ENCODE assay signal across 1 cellular context in the genomic region with DNA sequence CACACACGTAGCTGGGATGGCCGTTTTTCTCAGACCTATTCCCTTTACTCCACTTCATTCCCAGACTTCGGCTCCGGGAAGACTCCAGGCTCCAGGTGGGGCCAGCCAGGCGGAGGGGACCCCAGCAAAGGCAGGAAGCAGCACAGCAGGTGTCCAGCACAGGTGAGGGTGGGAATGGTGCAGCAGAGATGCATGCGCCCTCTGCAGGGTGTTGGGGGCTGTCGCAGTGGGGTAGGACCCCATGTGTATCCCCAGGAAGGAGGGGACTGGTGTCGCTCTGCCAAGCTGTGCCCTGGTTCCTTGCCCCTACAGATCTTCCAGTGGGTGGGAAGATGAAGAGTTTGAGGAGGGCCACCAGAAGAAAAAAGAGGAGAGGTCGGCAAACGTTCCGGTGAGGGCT.
TF ChIP-seq lines count a peak whose summit lies in the region.

No MANE protein-coding gene starts in this region.

TF ChIP-seq in IMR-90, 13 proteins besides CTCF, POLR2A, EP300 and RAD21:
- TF ChIP-seq SMC3 (IDR thresholded peaks at IDR 0.05; ENCODE audit: low read depth, low read length): no peak
- TF ChIP-seq, protein P1, sequence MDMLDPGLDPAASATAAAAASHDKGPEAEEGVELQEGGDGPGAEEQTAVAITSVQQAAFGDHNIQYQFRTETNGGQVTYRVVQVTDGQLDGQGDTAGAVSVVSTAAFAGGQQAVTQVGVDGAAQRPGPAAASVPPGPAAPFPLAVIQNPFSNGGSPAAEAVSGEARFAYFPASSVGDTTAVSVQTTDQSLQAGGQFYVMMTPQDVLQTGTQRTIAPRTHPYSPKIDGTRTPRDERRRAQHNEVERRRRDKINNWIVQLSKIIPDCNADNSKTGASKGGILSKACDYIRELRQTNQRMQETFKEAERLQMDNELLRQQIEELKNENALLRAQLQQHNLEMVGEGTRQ (IDR thresholded peaks at IDR 0.05; ENCODE audit: low read depth, low read length): no peak
- no peak for TF ChIP-seq MAZ (IDR thresholded peaks at IDR 0.05; ENCODE audit: borderline replicate concordance, low read depth, low read length)
- TF ChIP-seq BHLHE40 (IDR thresholded peaks at IDR 0.05; ENCODE audit: low read depth, low read length): no peak
- no peak for TF ChIP-seq RFX5 (IDR thresholded peaks at IDR 0.05; ENCODE audit: low read depth, low read length)
- no peak for TF ChIP-seq CHD1 (IDR thresholded peaks at IDR 0.05; ENCODE audit: low read depth, low read length)
- TF ChIP-seq MAFK (IDR thresholded peaks at IDR 0.05; ENCODE audit: low read depth, low read length): no peak
- no peak for TF ChIP-seq NFE2L2 (IDR thresholded peaks at IDR 0.05; ENCODE audit: low read depth, low read length)
- TF ChIP-seq, protein P2, sequence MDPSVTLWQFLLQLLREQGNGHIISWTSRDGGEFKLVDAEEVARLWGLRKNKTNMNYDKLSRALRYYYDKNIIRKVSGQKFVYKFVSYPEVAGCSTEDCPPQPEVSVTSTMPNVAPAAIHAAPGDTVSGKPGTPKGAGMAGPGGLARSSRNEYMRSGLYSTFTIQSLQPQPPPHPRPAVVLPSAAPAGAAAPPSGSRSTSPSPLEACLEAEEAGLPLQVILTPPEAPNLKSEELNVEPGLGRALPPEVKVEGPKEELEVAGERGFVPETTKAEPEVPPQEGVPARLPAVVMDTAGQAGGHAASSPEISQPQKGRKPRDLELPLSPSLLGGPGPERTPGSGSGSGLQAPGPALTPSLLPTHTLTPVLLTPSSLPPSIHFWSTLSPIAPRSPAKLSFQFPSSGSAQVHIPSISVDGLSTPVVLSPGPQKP (IDR thresholded peaks at IDR 0.05; ENCODE audit: borderline replicate concordance, low read depth, low read length): no peak
- no peak for TF ChIP-seq FOS (IDR thresholded peaks at IDR 0.05; ENCODE audit: low read depth, low read length)
- no peak for TF ChIP-seq MXI1 (IDR thresholded peaks at IDR 0.05; ENCODE audit: borderline replicate concordance, low read depth, low read length)
- no peak for TF ChIP-seq RCOR1 (IDR thresholded peaks at IDR 0.05; ENCODE audit: insufficient replicate concordance, low read length)
